8 cellular contexts compared by ENCODE assay signal in genomic region chr4:150078041-150078995, GRCh38. TPM values are rescaled to one million over a fixed set of nuclear protein-coding genes. Genes with fewer than 3 reads are reported as not detected.
DNase-seq lines count a peak whose midpoint lies in the region; TF ChIP-seq lines count a peak whose summit lies in the region.

TSS of gene DCLK2 (plus strand) at chr4:150078445. CDS start at chr4:150079028, 583 bp downstream.

- H3K4me3 ChIP-seq in SJCRH30: peak within 1 kb of the TSS; percentile 86
- H3K4me3 ChIP-seq in smooth muscle cell: peak within 1 kb of the TSS; percentile 76

- peaks cover under 1% of the 10 kb centered on the region for H3K79me2 ChIP-seq in smooth muscle cell (ENCODE audit: low read depth)

- H3K4me1 ChIP-seq in SJCRH30 (no peaks in the 10 kb centered on the region), smooth muscle cell (ENCODE audit: low read depth) (no peaks in the 10 kb centered on the region)

- H3K36me3 Mint-ChIP-seq in activated T-cell treated with anti-CD3 and anti-CD28 coated beads, Interleukin-2, amount 50 U/mL, for 24 hours (ENCODE audit: low read depth): no peaks in the 10 kb centered on the region

- H3K4me3 Mint-ChIP-seq in activated T-cell treated with anti-CD3 and anti-CD28 coated beads, Interleukin-2, amount 50 U/mL, for 24 hours: peak within 1 kb of the TSS; percentile 52

- no peaks in the 10 kb centered on the region for H3F3A ChIP-seq in smooth muscle cell (ENCODE audit: low read depth)

- under 1% methylated on average over 64 of the region's 119 CpGs for WGBS in smooth muscle cell (ENCODE audit: low lambda C conversion rate)

- peak within 1 kb of the TSS; percentile 97 for H2AFZ ChIP-seq in smooth muscle cell (ENCODE audit: low read depth)

- peak within 1 kb of the TSS; percentile 31 for H3K9ac ChIP-seq in smooth muscle cell (ENCODE audit: low read depth)

- no peaks in the 10 kb centered on the region for H3K9me3 ChIP-seq in SJCRH30 (replicated peaks)
- H3K9me3 ChIP-seq in smooth muscle cell (replicated peaks; ENCODE audit: low read depth): no peaks in the 10 kb centered on the region

- H3K27me3 ChIP-seq in SJCRH30: no peaks in the 10 kb centered on the region
- H3K27me3 ChIP-seq in smooth muscle cell (ENCODE audit: low read depth): peaks cover 11% of the 10 kb centered on the region

- in situ Hi-C loops in KBM-7 (cut with MboI; ENCODE audit: low pct_unique_long_range_greater_than_20kb, low sequenced_read_pairs): no loop called here

- no peak for TF ChIP-seq CTCF in smooth muscle cell (IDR thresholded peaks at IDR 0.05; ENCODE audit: borderline replicate concordance, insufficient read depth, poor library complexity, severe bottlenecking)

- H3K27me3 Mint-ChIP-seq in activated T-cell treated with anti-CD3 and anti-CD28 coated beads, Interleukin-2, amount 50 U/mL, for 24 hours: peaks cover 64% of the 10 kb centered on the region

- H3K4me1 Mint-ChIP-seq in activated T-cell treated with anti-CD3 and anti-CD28 coated beads, Interleukin-2, amount 50 U/mL, for 24 hours (ENCODE audit: low read depth): peaks cover 10% of the 10 kb centered on the region

- peak; percentile 34 for DNase-seq in activated T-cell treated with anti-CD3 and anti-CD28 coated beads, Interleukin-2, amount 50 U/mL, for 24 hours
- DNase-seq in activated T-cell treated with anti-CD3 and anti-CD28 coated beads, Interleukin-2, amount 50 U/mL, for 1 hour: no peak
- DNase-seq in KBM-7 (peak; percentile 66), SJCRH30 (peak; percentile 74 to 75), dedifferentiated amniotic fluid mesenchymal stem cell (ENCODE audit: extremely low spot score) (peak; percentile 83), kidney tubule cell (ENCODE audit: low spot score) (peak; percentile 78), smooth muscle cell (lab: John Stamatoyannopoulos, UW; ENCODE audit: unreplicated experiment) (peak; percentile 62)
- no peak for DNase-seq in stimulated activated CD4-positive, alpha-beta T cell treated with anti-CD3 and anti-CD28 coated beads, Interleukin-2, amount 100 ng/mL, for 48 hours

- H3K36me3 ChIP-seq in SJCRH30 (no peaks in the 10 kb centered on the region), smooth muscle cell (ENCODE audit: low read depth) (no peaks in the 10 kb centered on the region)

- H4K20me1 ChIP-seq in smooth muscle cell (ENCODE audit: low read depth): peaks cover 7% of the 10 kb centered on the region

- peak within 1 kb of the TSS; percentile 41; the same call in 1 of the 2 replicates for H3K27ac ChIP-seq in SJCRH30
- no peak within 1 kb of the TSS for H3K27ac ChIP-seq in smooth muscle cell (ENCODE audit: low read depth)

- no peaks in the 10 kb centered on the region for H3K9me3 Mint-ChIP-seq in activated T-cell treated with anti-CD3 and anti-CD28 coated beads, Interleukin-2, amount 50 U/mL, for 24 hours

- H3K27ac Mint-ChIP-seq in activated T-cell treated with anti-CD3 and anti-CD28 coated beads, Interleukin-2, amount 50 U/mL, for 24 hours: no peak within 1 kb of the TSS

- peak within 1 kb of the TSS; percentile 98 for H3K4me2 ChIP-seq in smooth muscle cell

RNA-seq across cellular contexts. Expression of gene DCLK2, which starts in this region (rescaled TPM):
- total RNA-seq in SJCRH30 (2014; rRNA removed; shearing (Covaris generic)): 5.2 and 5.7 TPM in 2 replicates
- 4.8 and 5.4 TPM in 2 replicates for total RNA-seq in smooth muscle cell
- 1.3 and 3.4 TPM in 2 replicates for polyA plus RNA-seq in smooth muscle cell

Comparison
In these comparisons a context has a peak if more than half of its experiments do, and no peak if none do; other contexts are left out.
1. DNase-seq: peak in activated T-cell treated with anti-CD3 and anti-CD28 coated beads, Interleukin-2, amount 50 U/mL, for 24 hours (single experiment), KBM-7 (single experiment), SJCRH30 (2 of 2), dedifferentiated amniotic fluid mesenchymal stem cell (single experiment), kidney tubule cell (single experiment) and smooth muscle cell (single experiment); none in activated T-cell treated with anti-CD3 and anti-CD28 coated beads, Interleukin-2, amount 50 U/mL, for 1 hour (single experiment) and stimulated activated CD4-positive, alpha-beta T cell treated with anti-CD3 and anti-CD28 coated beads, Interleukin-2, amount 100 ng/mL, for 48 hours (0 of 2).